ENCODE assay signal across 7 cellular contexts in genomic region chr1:41739061-41739955, GRCh38.
DNase-seq lines count a peak whose midpoint lies in the region; ATAC-seq, FAIRE-seq and TF ChIP-seq lines count a peak whose summit lies in the region.

No MANE protein-coding gene starts in this region.

- H3K4me2 ChIP-seq in IMR-90 (ENCODE audit: low read depth, low read length): peak overlapping the region; percentile 69

- peak overlapping the region; percentile 86 for H2BK15ac ChIP-seq in IMR-90 (ENCODE audit: low read depth, low read length)

- H3K4me3 Mint-ChIP-seq in activated CD4-positive, alpha-beta T cell treated with anti-CD3 and anti-CD28 coated beads, Interleukin-2, amount 10 ng/mL, durations not matched to agents 7 days and 5 days: peak overlapping the region; percentile 61
- H3K4me3 Mint-ChIP-seq in naive B cell: peak overlapping the region; percentile 60 to 90 (median 82)

- DNase-seq in GM19239 (ENCODE audit: insufficient read length, low spot score): no peak
- peak; percentile 87 for DNase-seq in IMR-90
- peak; percentile 63 for DNase-seq in activated CD4-positive, alpha-beta T cell treated with anti-CD3 and anti-CD28 coated beads, Interleukin-2, amount 10 ng/mL, durations not matched to agents 7 days and 5 days
- DNase-seq in coronary artery (ENCODE audit: low spot score): peak; percentile 83
- peak; percentile 78 for DNase-seq in naive B cell
- peak; percentile 9 to 51 (median 10) for DNase-seq in stimulated activated naive CD4-positive, alpha-beta T cell (lab: John Stamatoyannopoulos, UW)

- 0 out of 2 replicates have a peak overlapping the region, but pooled peaks have one; percentile 5 for H3K56ac ChIP-seq in IMR-90 (ENCODE audit: extremely low read depth, insufficient read depth, low read length)

- H3K23ac ChIP-seq in IMR-90 (ENCODE audit: low read depth, low read length): peak overlapping the region; percentile 74

- no peak for TF ChIP-seq CTCF in IMR-90 (conservative IDR thresholded peaks at IDR 0.05; ENCODE audit: low read depth, low read length)
- no peak for TF ChIP-seq CTCF in coronary artery (IDR thresholded peaks at IDR 0.05)

- BruUV-seq in IMR-90 (replicated peaks; lab: Mats Ljungman, UMichigan): no TSS peak

- H2AK9ac ChIP-seq in IMR-90 (replicated peaks; ENCODE audit: low read depth, low read length, poor library complexity): peak overlapping the region; percentile 84

- POLR2A ChIA-PET in IMR-90 (lab: Charles Lee; ENCODE audit: unreplicated experiment): interaction anchor here (0.7 kb wide), 1 partner anchor 11 kb away, joined by 3 read pairs; no protein-coding TSS in a partner anchor
- POLR2A ChIA-PET in activated CD4-positive, alpha-beta T cell treated with anti-CD3 and anti-CD28 coated beads, Interleukin-2, amount 10 ng/mL, durations not matched to agents 7 days and 5 days (lab: Charles Lee): no interaction called here

- H4K5ac ChIP-seq in IMR-90 (ENCODE audit: low read depth, low read length): peak overlapping the region; percentile 99

- H4K20me1 ChIP-seq in IMR-90 (ENCODE audit: insufficient read depth, low read length): no peaks in the 10 kb centered on the region

- TF ChIP-seq RAD21 in IMR-90 (IDR thresholded peaks at IDR 0.05; ENCODE audit: low read length): no peak

- H3K14ac ChIP-seq in IMR-90 (replicated peaks; ENCODE audit: low read depth, low read length): peak overlapping the region; percentile 79

- no peak for TF ChIP-seq POLR2A in IMR-90 (IDR thresholded peaks at IDR 0.05; ENCODE audit: low read depth, low read length)

- no peaks in the 10 kb centered on the region for H3K27me3 Mint-ChIP-seq in activated CD4-positive, alpha-beta T cell treated with anti-CD3 and anti-CD28 coated beads, Interleukin-2, amount 10 ng/mL, durations not matched to agents 7 days and 5 days
- no peaks in the 10 kb centered on the region for H3K27me3 Mint-ChIP-seq in naive B cell

- H3K27ac Mint-ChIP-seq in activated CD4-positive, alpha-beta T cell treated with anti-CD3 and anti-CD28 coated beads, Interleukin-2, amount 10 ng/mL, durations not matched to agents 7 days and 5 days: peak overlapping the region; percentile 91
- peak overlapping the region; percentile 95 to 99 (median 96) for H3K27ac Mint-ChIP-seq in naive B cell

- no peaks in the 10 kb centered on the region for H3K27me3 ChIP-seq in IMR-90 (ENCODE audit: control insufficient read depth, insufficient read depth, low read length)

- H3K36me3 ChIP-seq in IMR-90 (ENCODE audit: control insufficient read depth, insufficient read depth, low read length): no peaks in the 10 kb centered on the region

- H4K91ac ChIP-seq in IMR-90 (ENCODE audit: insufficient read depth, low read depth, low read length): peak overlapping the region; percentile 96

- no peaks in the 10 kb centered on the region for H3K36me3 Mint-ChIP-seq in activated CD4-positive, alpha-beta T cell treated with anti-CD3 and anti-CD28 coated beads, Interleukin-2, amount 10 ng/mL, durations not matched to agents 7 days and 5 days (ENCODE audit: low read depth)
- no peaks in the 10 kb centered on the region for H3K36me3 Mint-ChIP-seq in naive B cell

- peak overlapping the region; percentile 71 for H3K27ac ChIP-seq in IMR-90 (ENCODE audit: insufficient read depth, low read length)
- peak overlapping the region; percentile 52 to 65 for H3K27ac ChIP-seq in coronary artery

- peak overlapping the region; percentile 47 for H3K9ac ChIP-seq in IMR-90 (ENCODE audit: low read depth, low read length)

- H3K4ac ChIP-seq in IMR-90 (ENCODE audit: low read depth, low read length): peak overlapping the region; percentile 94

- no peak overlapping the region for H3K4me3 ChIP-seq in IMR-90 (ENCODE audit: insufficient read depth, low read depth, low read length)
- H3K4me3 ChIP-seq in coronary artery: peak overlapping the region; percentile 46

- no peaks in the 10 kb centered on the region for H3K9me3 Mint-ChIP-seq in activated CD4-positive, alpha-beta T cell treated with anti-CD3 and anti-CD28 coated beads, Interleukin-2, amount 10 ng/mL, durations not matched to agents 7 days and 5 days
- no peaks in the 10 kb centered on the region for H3K9me3 Mint-ChIP-seq in naive B cell

- FAIRE-seq in GM19239 (lab: Jason Lieb, UNC): peak; percentile 87

- peak overlapping the region; percentile 70 for H2BK20ac ChIP-seq in IMR-90 (ENCODE audit: low read depth, low read length)

- H3K79me1 ChIP-seq in IMR-90 (ENCODE audit: low read depth in 1 of 2, low read length in 2 of 2): peaks cover 0 to 7% of the 10 kb centered on the region in 2 experiments; a peak in 2 of 4 replicates

- peak overlapping the region; percentile 90 for H2AFZ ChIP-seq in IMR-90 (replicated peaks; ENCODE audit: low read length, poor library complexity)

- peak overlapping the region; percentile 93 for H2BK120ac ChIP-seq in IMR-90 (ENCODE audit: low read depth, low read length)

- ATAC-seq in IMR-90 (ENCODE audit: low read depth) (peak; percentile 48), naive B cell (ENCODE audit: low read depth in 2 of 2) (peak; percentile 95 to 96), HG03457 (IDR thresholded peaks at IDR 0.05; ENCODE audit: unreplicated experiment) (no peak)

- H2AK5ac ChIP-seq in IMR-90 (ENCODE audit: low read depth, low read length): peak overlapping the region; percentile 87

- peak overlapping the region; percentile 84 to 94 for H4K8ac ChIP-seq in IMR-90 (ENCODE audit: low read depth in 2 of 2, low read length in 2 of 2)

- H3K4me1 ChIP-seq in IMR-90 (ENCODE audit: control insufficient read depth, insufficient read depth, low read length): peaks cover 26% of the 10 kb centered on the region

- intact Hi-C loops in IMR-90 (cut with micrococcal nuclease): no loop called here

- in situ Hi-C loops in IMR-90 (cut with MboI; ENCODE audit: low sequenced_read_pairs): no loop called here

- CTCF ChIA-PET in IMR-90 (lab: Yijun Ruan, JAX): no interaction called here
- CTCF ChIA-PET in activated CD4-positive, alpha-beta T cell treated with anti-CD3 and anti-CD28 coated beads, Interleukin-2, amount 10 ng/mL, durations not matched to agents 7 days and 5 days (lab: Charles Lee): interaction anchor here (1.2 to 3.2 kb wide), 4 partner anchors 11 to 66 kb away, joined by 3 to 13 read pairs (median 4); no protein-coding TSS in a partner anchor

- H3K4me1 Mint-ChIP-seq in activated CD4-positive, alpha-beta T cell treated with anti-CD3 and anti-CD28 coated beads, Interleukin-2, amount 10 ng/mL, durations not matched to agents 7 days and 5 days: peaks cover 65% of the 10 kb centered on the region
- peaks cover 61 to 86% (median 79%) of the 10 kb centered on the region in 3 donors for H3K4me1 Mint-ChIP-seq in naive B cell

- dilution Hi-C loops in IMR-90 (cut with HindIII; ENCODE audit: low sequenced_read_pairs, unreplicated experiment): no loop called here

- WGBS in IMR-90 (ENCODE audit: extremely low coverage in 2 of 2, insufficient read length in 1 of 2), 2 experiments: 26% methylated on average over 10 of the region's 21 CpGs; no CpG with 5 or more reads in 1 of the 2 experiments

- H3K9me1 ChIP-seq in IMR-90 (ENCODE audit: insufficient read depth, low read length): peaks cover 26% of the 10 kb centered on the region

- H3K9me3 ChIP-seq in IMR-90 (ENCODE audit: control insufficient read depth, insufficient read depth, low read length): no peaks in the 10 kb centered on the region

- H2BK5ac ChIP-seq in IMR-90 (ENCODE audit: low read depth, low read length, poor library complexity, severe bottlenecking): peak overlapping the region; percentile 89

- peak overlapping the region; percentile 95 for H3K18ac ChIP-seq in IMR-90 (ENCODE audit: low read depth, low read length)

TF ChIP-seq in IMR-90, 13 proteins besides CTCF, POLR2A, EP300 and RAD21:
- TF ChIP-seq SMC3 (IDR thresholded peaks at IDR 0.05; ENCODE audit: low read depth, low read length) (no peak), CEBPB (IDR thresholded peaks at IDR 0.05; ENCODE audit: low read depth, low read length) (peak; percentile 91), USF2 (IDR thresholded peaks at IDR 0.05; ENCODE audit: low read depth, low read length) (peak; percentile 93), MAFK (IDR thresholded peaks at IDR 0.05; ENCODE audit: low read depth, low read length) (no peak), BHLHE40 (IDR thresholded peaks at IDR 0.05; ENCODE audit: low read depth, low read length) (peak; percentile 91), RFX5 (IDR thresholded peaks at IDR 0.05; ENCODE audit: low read depth, low read length) (no peak), RCOR1 (IDR thresholded peaks at IDR 0.05; ENCODE audit: insufficient replicate concordance, low read length) (no peak), MAZ (IDR thresholded peaks at IDR 0.05; ENCODE audit: borderline replicate concordance, low read depth, low read length) (peak; percentile 71; the same call in 1 of the 2 replicates), MXI1 (IDR thresholded peaks at IDR 0.05; ENCODE audit: borderline replicate concordance, low read depth, low read length) (no peak)
